15 cellular contexts compared by ENCODE assay signal in genomic region chr2:201932511-201932910, GRCh38.
A peak's percentile ranks its signal among the peaks of the same experiment; 100 is the strongest.
DNase-seq lines count a peak whose midpoint lies in the region; ATAC-seq and TF ChIP-seq lines count a peak whose summit lies in the region.
"Had no signal": no experiment of that assay in that cellular context is flagged by ENCODE, and none has a peak within 500 bp of the region (broad histone marks: within the 10 kb centered on the region; RNA-seq: fewer than 3 reads in every experiment).

No MANE protein-coding gene starts in this region.

- no peak overlapping the region for H3K9ac ChIP-seq in mesendoderm (ENCODE audit: low read length)

- H3K4me2 ChIP-seq in mesendoderm (ENCODE audit: low read length): no peak overlapping the region

- no peak overlapping the region for H2BK120ac ChIP-seq in mesendoderm (ENCODE audit: low read depth, low read length)

- H3K27ac ChIP-seq in mesendoderm (ENCODE audit: low read depth, low read length): no peak overlapping the region
- H3K27ac ChIP-seq: tibial artery had no signal

- no peak overlapping the region for H3K4ac ChIP-seq in mesendoderm (ENCODE audit: low read depth, low read length)

- no peaks in the 10 kb centered on the region for H3K79me2 ChIP-seq in mesendoderm (ENCODE audit: control insufficient read depth, insufficient read depth, low read length)

- ATAC-seq in activated CD8-positive, alpha-beta T cell treated with anti-CD3 and anti-CD28 coated beads for 36 hours: no peak
- ATAC-seq in HG03139 (IDR thresholded peaks at IDR 0.05; ENCODE audit: unreplicated experiment): no peak
- ATAC-seq: HepG2 had no signal

- H3K27me3 ChIP-seq in mesendoderm (ENCODE audit: insufficient read depth, low read length, poor library complexity): no peaks in the 10 kb centered on the region
- H3K27me3 ChIP-seq: tibial artery had no signal

- no peak overlapping the region for H3K23ac ChIP-seq in mesendoderm (ENCODE audit: low read length)

- no peak overlapping the region for H2BK5ac ChIP-seq in mesendoderm (ENCODE audit: low read length)

- no peaks in the 10 kb centered on the region for H3K36me3 ChIP-seq in mesendoderm (ENCODE audit: control insufficient read depth, insufficient read depth, low read length)
- H3K36me3 ChIP-seq: tibial artery had no signal

- H4K8ac ChIP-seq in mesendoderm (ENCODE audit: low read depth, low read length): no peak overlapping the region

- H2AK5ac ChIP-seq in mesendoderm (ENCODE audit: low read length): no peak overlapping the region

- H3K56ac ChIP-seq in mesendoderm (ENCODE audit: low read length): peak overlapping the region; percentile 19

- POLR2A ChIA-PET in activated CD8-positive, alpha-beta T cell treated with anti-CD3 and anti-CD28 coated beads for 36 hours (lab: Charles Lee): no interaction called here

- H3K4me3 ChIP-seq in mesendoderm (ENCODE audit: low read length): no peak overlapping the region
- H3K4me3 ChIP-seq: tibial artery had no signal

- no peaks in the 10 kb centered on the region for H3K9me3 Mint-ChIP-seq in activated CD8-positive, alpha-beta T cell treated with anti-CD3 and anti-CD28 coated beads for 36 hours

- H3K4me3 Mint-ChIP-seq in activated CD8-positive, alpha-beta T cell treated with anti-CD3 and anti-CD28 coated beads for 36 hours: no peak overlapping the region
- H3K4me3 Mint-ChIP-seq: activated B cell treated with CpG ODN at 0.5 μM for 24 hours, B cell, memory B cell had no signal

- H2BK15ac ChIP-seq in mesendoderm (replicated peaks; ENCODE audit: low read depth): no peak overlapping the region

- CTCF ChIA-PET in activated CD8-positive, alpha-beta T cell treated with anti-CD3 and anti-CD28 coated beads for 36 hours (lab: Charles Lee): no interaction called here

- intact Hi-C loops in activated CD8-positive, alpha-beta T cell treated with anti-CD3 and anti-CD28 coated beads for 36 hours (cut with micrococcal nuclease): no loop called here

- no peaks in the 10 kb centered on the region for H3K36me3 Mint-ChIP-seq in activated CD8-positive, alpha-beta T cell treated with anti-CD3 and anti-CD28 coated beads for 36 hours (ENCODE audit: low read depth)
- H3K36me3 Mint-ChIP-seq: memory B cell had no signal

- H3K4me1 Mint-ChIP-seq in activated CD8-positive, alpha-beta T cell treated with anti-CD3 and anti-CD28 coated beads for 36 hours (ENCODE audit: low read depth): no peaks in the 10 kb centered on the region
- H3K4me1 Mint-ChIP-seq: activated B cell treated with CpG ODN at 0.5 μM for 24 hours, B cell, memory B cell had no signal

- peak overlapping the region; percentile 1 for H3K18ac ChIP-seq in mesendoderm (ENCODE audit: low read length)

- H3K27me3 Mint-ChIP-seq in activated CD8-positive, alpha-beta T cell treated with anti-CD3 and anti-CD28 coated beads for 36 hours: peaks cover 13% of the 10 kb centered on the region

- no CpG with 5 or more reads among the region's 3 CpGs for whole genome bisulfite sequencing in mesendoderm (ENCODE audit: extremely low coverage, insufficient coverage, low lambda C conversion rate)

- no peak overlapping the region for H4K5ac ChIP-seq in mesendoderm (ENCODE audit: low read length)

- H3K79me1 ChIP-seq in mesendoderm (ENCODE audit: low read length): no peaks in the 10 kb centered on the region

- H3K4me1 ChIP-seq in mesendoderm (ENCODE audit: control insufficient read depth, low read depth, low read length): peaks cover 21% of the 10 kb centered on the region

- no peak overlapping the region for H3K27ac Mint-ChIP-seq in activated CD8-positive, alpha-beta T cell treated with anti-CD3 and anti-CD28 coated beads for 36 hours
- H3K27ac Mint-ChIP-seq: activated B cell treated with CpG ODN at 0.5 μM for 24 hours, B cell, memory B cell had no signal

- DNase-seq in Ammon's horn (ENCODE audit: low spot score): peak; percentile 23
- peak; percentile 27 for DNase-seq in GM03348 (ENCODE audit: low spot score)
- DNase-seq in NCI-H69 (lab: John Stamatoyannopoulos, UW): peak; percentile 48
- DNase-seq in mesendoderm: peak; percentile 85
- DNase-seq in iPS-NIHi7 (ENCODE audit: extremely low spot score): no peak
- no peak for DNase-seq in MV-4-11 (lab: John Stamatoyannopoulos, UW)
- DNase-seq in activated CD8-positive, alpha-beta T cell treated with anti-CD3 and anti-CD28 coated beads for 36 hours: no peak
- DNase-seq: activated B cell treated with CpG ODN at 0.5 μM for 24 hours; activated naive CD4-positive, alpha-beta T cell treated with anti-CD3 and anti-CD28 coated beads, Interleukin-2, amount 50 U/mL, for 16 hours; SW 1271; tibial artery had no signal

- no peak for TF ChIP-seq CTCF in activated CD8-positive, alpha-beta T cell treated with anti-CD3 and anti-CD28 coated beads for 36 hours (IDR thresholded peaks at IDR 0.05)

Comparison
In these comparisons a context has a peak if more than half of its experiments do, and no peak if none do; other contexts are left out.
1. DNase-seq: peak in Ammon's horn (single experiment), GM03348 (single experiment), NCI-H69 (single experiment) and mesendoderm (single experiment); none in iPS-NIHi7 (single experiment), MV-4-11 (single experiment) and activated CD8-positive, alpha-beta T cell treated with anti-CD3 and anti-CD28 coated beads for 36 hours (single experiment).